Comparison of ENCODE assay signal across 15 cellular contexts in the genomic region with DNA sequence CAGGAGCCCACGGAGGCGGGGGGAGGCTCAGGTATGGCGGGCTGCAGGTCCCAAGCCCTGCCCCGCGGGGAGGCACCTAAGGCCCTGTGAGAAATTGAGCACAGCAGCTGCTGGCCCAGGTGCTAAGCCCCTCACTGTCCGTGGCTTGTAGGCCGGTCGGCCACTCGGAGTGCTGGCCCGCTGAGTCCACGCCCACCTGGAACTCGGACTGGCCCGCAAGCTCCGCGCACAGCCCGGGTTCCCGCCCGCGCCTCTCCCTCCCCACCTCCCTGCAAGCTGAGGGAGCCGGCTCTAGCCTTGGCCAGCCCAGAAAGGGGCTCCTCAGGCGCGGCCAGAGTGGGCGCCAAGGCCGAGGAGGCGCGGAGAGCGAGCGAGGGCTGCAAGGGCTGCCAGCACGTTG. TPM values are rescaled to one million over a fixed set of nuclear protein-coding genes. Genes with fewer than 3 reads are reported as not detected.
DNase-seq lines count a peak whose midpoint lies in the region; TF ChIP-seq lines count a peak whose summit lies in the region.
"Had no signal": no experiment of that assay in that cellular context is flagged by ENCODE, and none has a peak within 500 bp of the region (broad histone marks: within the 10 kb centered on the region; RNA-seq: fewer than 3 reads in every experiment).

No MANE protein-coding gene starts in this region.

- no peaks in the 10 kb centered on the region for H4K20me1 ChIP-seq in H9 (ENCODE audit: control insufficient read depth, insufficient read depth, insufficient read length)

- H4K8ac ChIP-seq in H9 (replicated peaks; ENCODE audit: insufficient read length, low read depth, low read length), result no peak overlapping the region

- H3K18ac ChIP-seq in H9 (ENCODE audit: insufficient read length, low read depth, low read length), result no peak overlapping the region

- H2BK20ac ChIP-seq in H9 (ENCODE audit: low read depth, low read length, poor library complexity, severe bottlenecking), result no peak overlapping the region

- no CpG with 5 or more reads among the region's 29 CpGs for WGBS in H9 (ENCODE audit: extremely low coverage, insufficient read length, low lambda C conversion rate)
- 98% methylated on average over 18 of the region's 29 CpGs for WGBS in esophagus muscularis mucosa
- 77 to 93% methylated on average over 9 to 28 of the region's 29 CpGs for WGBS in testis, 2 donors

- H2BK15ac ChIP-seq in H9 (ENCODE audit: low read depth, low read length), result no peak overlapping the region

- no peaks in the 10 kb centered on the region for H3K9me3 Mint-ChIP-seq in activated CD4-positive, alpha-beta T cell treated with anti-CD3 and anti-CD28 coated beads, Interleukin-2, amount 10 ng/mL, durations not matched to agents 24 days and 14 days
- peaks cover 8 to 20% of the 10 kb centered on the region in 2 experiments; a peak in 4 of 5 replicates for H3K9me3 Mint-ChIP-seq in H9

- H3K14ac ChIP-seq in H9 (ENCODE audit: insufficient read depth, low read length), result no peak overlapping the region

- H4K91ac ChIP-seq in H9 (ENCODE audit: insufficient read length, low read depth, low read length), result no peak overlapping the region

- no peak overlapping the region for H4K5ac ChIP-seq in H9 (ENCODE audit: insufficient read length, low read depth, low read length)

- no peak overlapping the region for H2BK12ac ChIP-seq in H9 (ENCODE audit: insufficient read length, low read depth, low read length)

- peaks cover 22% of the 10 kb centered on the region for H3K4me1 Mint-ChIP-seq in activated CD4-positive, alpha-beta T cell treated with anti-CD3 and anti-CD28 coated beads, Interleukin-2, amount 10 ng/mL, durations not matched to agents 24 days and 14 days
- peaks cover 0 to 2% of the 10 kb centered on the region in 2 experiments; a peak in 1 of 4 replicates for H3K4me1 Mint-ChIP-seq in H9

- H3K9ac ChIP-seq in H9 (ENCODE audit: extremely low read depth, insufficient read length, low read length), result no peak overlapping the region

- intact Hi-C loops in activated CD4-positive, alpha-beta T cell treated with anti-CD3 and anti-CD28 coated beads, Interleukin-2, amount 10 ng/mL, durations not matched to agents 24 days and 14 days (cut with micrococcal nuclease), result no loop called here
- intact Hi-C loops in esophagus muscularis mucosa (cut with DNase I), result loop anchor here (5.0 kb wide), 1 partner anchor 116 kb away; the partner anchor contains the start of gene PIK3CA
- intact Hi-C loops in testis (cut with DNase I; ENCODE audit: low total_unique reads), result no loop called here

- no peaks in the 10 kb centered on the region for H3K27me3 ChIP-seq in H9 (ENCODE audit: insufficient read depth, low read length)
- H3K27me3 ChIP-seq in esophagus muscularis mucosa, result no peaks in the 10 kb centered on the region
- H3K27me3 ChIP-seq in testis, result no peaks in the 10 kb centered on the region

- H3K27ac ChIP-seq in H9 (ENCODE audit: insufficient read length, low read depth, low read length) (no peak overlapping the region), esophagus muscularis mucosa (replicated peaks in 1 of 4) (no peak overlapping the region), testis (no peak overlapping the region)
- H3K27ac ChIP-seq: 22Rv1, A549, C4-2B had no signal

- H3K4me3 ChIP-seq in esophagus muscularis mucosa, result no peak overlapping the region
- peak overlapping the region; percentile 24 to 53 for H3K4me3 ChIP-seq in testis
- H3K4me3 ChIP-seq: A549, GM23338 had no signal

- no peaks in the 10 kb centered on the region for H3K9me3 ChIP-seq in H9 (ENCODE audit: control insufficient read depth, low read depth, low read length)
- H3K9me3 ChIP-seq in esophagus muscularis mucosa, result peaks cover 0 to 3% (median 0%) of the 10 kb centered on the region in 4 donors
- H3K9me3 ChIP-seq in testis, result no peaks in the 10 kb centered on the region

- no peak overlapping the region for H3K56ac ChIP-seq in H9 (ENCODE audit: insufficient read length, low read depth, low read length)

- no peak overlapping the region for H2BK5ac ChIP-seq in H9 (ENCODE audit: insufficient read length, low read length)

- no peak overlapping the region for H2AK5ac ChIP-seq in H9 (ENCODE audit: insufficient read length, low read length)

- no peaks in the 10 kb centered on the region for H3K36me3 Mint-ChIP-seq in activated CD4-positive, alpha-beta T cell treated with anti-CD3 and anti-CD28 coated beads, Interleukin-2, amount 10 ng/mL, durations not matched to agents 24 days and 14 days (ENCODE audit: low read depth)
- H3K36me3 Mint-ChIP-seq in H9 (ENCODE audit: insufficient read depth in 1 of 3, low read depth in 3 of 3), result peaks cover 7 to 27% (median 24%) of the 10 kb centered on the region in 3 experiments; a peak in 6 of 7 replicates

- TF ChIP-seq POLR2A in esophagus muscularis mucosa (IDR thresholded peaks at IDR 0.05; ENCODE audit: low read depth) (no peak), testis (IDR thresholded peaks at IDR 0.05) (no peak)

- H3K4me2 ChIP-seq in H9 (ENCODE audit: insufficient read depth, insufficient read length, low read length), result no peak overlapping the region
- H3K4me2 ChIP-seq: A549, GM23338 had no signal

- H3K27me3 Mint-ChIP-seq in activated CD4-positive, alpha-beta T cell treated with anti-CD3 and anti-CD28 coated beads, Interleukin-2, amount 10 ng/mL, durations not matched to agents 24 days and 14 days, result peaks cover 21% of the 10 kb centered on the region
- peaks cover 35% of the 10 kb centered on the region for H3K27me3 Mint-ChIP-seq in H9 (ENCODE audit: low read depth)

- TF ChIP-seq EP300 in esophagus muscularis mucosa (IDR thresholded peaks at IDR 0.05), result no peak

- H3K4ac ChIP-seq in H9 (ENCODE audit: low read depth, low read length), result no peak overlapping the region

- no peak overlapping the region for H3K4me3 Mint-ChIP-seq in activated CD4-positive, alpha-beta T cell treated with anti-CD3 and anti-CD28 coated beads, Interleukin-2, amount 10 ng/mL, durations not matched to agents 24 days and 14 days
- no peak overlapping the region for H3K4me3 Mint-ChIP-seq in H9
- H3K4me3 Mint-ChIP-seq: GM23338 had no signal

- no peaks in the 10 kb centered on the region for H3K4me1 ChIP-seq in H9 (ENCODE audit: insufficient read depth, low read length)
- H3K4me1 ChIP-seq in esophagus muscularis mucosa, result peaks cover 0 to 12% (median 6%) of the 10 kb centered on the region in 4 donors
- H3K4me1 ChIP-seq in testis, result no peaks in the 10 kb centered on the region
- H3K4me1 ChIP-seq: A549, Caco-2 had no signal

- no peak overlapping the region for H3K23ac ChIP-seq in H9 (ENCODE audit: insufficient read length, low read depth, low read length)

- no peak overlapping the region for H3K27ac Mint-ChIP-seq in activated CD4-positive, alpha-beta T cell treated with anti-CD3 and anti-CD28 coated beads, Interleukin-2, amount 10 ng/mL, durations not matched to agents 24 days and 14 days
- H3K27ac Mint-ChIP-seq in H9, result no peak overlapping the region
- H3K27ac Mint-ChIP-seq: CD4-positive, alpha-beta T cell; GM23338 had no signal

- H3K79me2 ChIP-seq in H9 (ENCODE audit: insufficient read depth, low read length), result no peaks in the 10 kb centered on the region

- H3K23me2 ChIP-seq in H9 (ENCODE audit: insufficient read length, low read depth, low read length, poor library complexity, severe bottlenecking), result peaks cover 4% of the 10 kb centered on the region

- TF ChIP-seq CTCF in H9 (conservative IDR thresholded peaks at IDR 0.05), result no peak
- TF ChIP-seq CTCF in esophagus muscularis mucosa (IDR thresholded peaks at IDR 0.05), result no peak
- no peak for TF ChIP-seq CTCF in testis (IDR thresholded peaks at IDR 0.05)

- DNase-seq in activated CD4-positive, alpha-beta T cell treated with anti-CD3 and anti-CD28 coated beads, Interleukin-2, amount 10 ng/mL, durations not matched to agents 24 days and 14 days, result peak; percentile 45
- DNase-seq in activated CD4-positive, alpha-beta T cell treated with anti-CD3 and anti-CD28 coated beads for 1 hour, result no peak
- peak; percentile 31 for DNase-seq in H9
- peak; percentile 57 for DNase-seq in esophagus muscularis mucosa (ENCODE audit: extremely low spot score)
- DNase-seq in testis, result no peak
- DNase-seq in stimulated activated CD4-positive, alpha-beta T cell treated with anti-CD3 and anti-CD28 coated beads, Interleukin-2, amount 100 ng/mL, for 24 hours, result no peak
- DNase-seq in H4 (ENCODE audit: low spot score), result no peak
- DNase-seq: AML-193; Caco-2; CD4-positive, alpha-beta T cell; H7 had no signal

- H2BK120ac ChIP-seq in H9 (ENCODE audit: low read depth, low read length, poor library complexity, severe bottlenecking), result no peak overlapping the region

- H3T11ph ChIP-seq in H9 (ENCODE audit: low read length), result no peak overlapping the region

- H2AFZ ChIP-seq in H9 (ENCODE audit: low read length), result no peak overlapping the region
- H2AFZ ChIP-seq: GM23338 had no signal

- H3K79me1 ChIP-seq in H9 (ENCODE audit: insufficient read depth, low read depth, low read length, poor library complexity, severe bottlenecking), result no peaks in the 10 kb centered on the region

- no peaks in the 10 kb centered on the region for H3K36me3 ChIP-seq in esophagus muscularis mucosa
- H3K36me3 ChIP-seq in testis (ENCODE audit: low read depth, missing control alignments), result no peaks in the 10 kb centered on the region

RNA-seq across cellular contexts. Expression of gene KCNMB3, which starts 12.2 kb away (rescaled TPM):
- 0.19 and 0.70 TPM in 2 replicates for total RNA-seq in activated CD4-positive, alpha-beta T cell treated with anti-CD3 and anti-CD28 coated beads, Interleukin-2, amount 10 ng/mL, durations not matched to agents 24 days and 14 days
- total RNA-seq in H9 (2021), result 1.6 and 1.9 TPM in 2 replicates
- 1 to 10 TPM; 1.3 to 4.1 (median 2.9) TPM for total RNA-seq in esophagus muscularis mucosa
- 1 to 10 TPM; 6.8 to 7.4 TPM for total RNA-seq in testis
- 7.1 TPM for polyA plus RNA-seq in testis (ENCODE audit: insufficient read depth, low read depth, low replicate concordance)
- total RNA-seq in H4 (2014; rRNA removed; shearing (Covaris generic)), result 0.02 and 0.62 TPM in 2 replicates

RNA-seq across cellular contexts. Expression of gene ZNF639, which starts 59.7 kb away (rescaled TPM):
- 36.7 and 38.1 TPM in 2 replicates for total RNA-seq in activated CD4-positive, alpha-beta T cell treated with anti-CD3 and anti-CD28 coated beads, Interleukin-2, amount 10 ng/mL, durations not matched to agents 24 days and 14 days
- 44.1 and 44.7 TPM in 2 replicates for total RNA-seq in H9 (2021)
- 10 to 100 TPM; 50.0 to 78.2 (median 58.8) TPM for total RNA-seq in esophagus muscularis mucosa
- 10 to 100 TPM; 36.7 to 37.6 TPM for total RNA-seq in testis
- 29.3 TPM for polyA plus RNA-seq in testis (ENCODE audit: insufficient read depth, low read depth, low replicate concordance)
- total RNA-seq in H4 (2014; rRNA removed; shearing (Covaris generic)), result 71.2 and 76.8 TPM in 2 replicates

Comparison
In these comparisons a context has a peak if more than half of its experiments do, and no peak if none do; other contexts are left out.
1. DNase-seq: peak in activated CD4-positive, alpha-beta T cell treated with anti-CD3 and anti-CD28 coated beads, Interleukin-2, amount 10 ng/mL, durations not matched to agents 24 days and 14 days (single experiment), H9 (single experiment) and esophagus muscularis mucosa (single experiment); none in activated CD4-positive, alpha-beta T cell treated with anti-CD3 and anti-CD28 coated beads for 1 hour (single experiment), testis (single experiment), stimulated activated CD4-positive, alpha-beta T cell treated with anti-CD3 and anti-CD28 coated beads, Interleukin-2, amount 100 ng/mL, for 24 hours (0 of 2) and H4 (single experiment).
2. H3K4me3 ChIP-seq: peak in testis (2 of 2); none in esophagus muscularis mucosa (0 of 4).